Comparison of ENCODE assay signal across 1 cellular context in the genomic region with DNA sequence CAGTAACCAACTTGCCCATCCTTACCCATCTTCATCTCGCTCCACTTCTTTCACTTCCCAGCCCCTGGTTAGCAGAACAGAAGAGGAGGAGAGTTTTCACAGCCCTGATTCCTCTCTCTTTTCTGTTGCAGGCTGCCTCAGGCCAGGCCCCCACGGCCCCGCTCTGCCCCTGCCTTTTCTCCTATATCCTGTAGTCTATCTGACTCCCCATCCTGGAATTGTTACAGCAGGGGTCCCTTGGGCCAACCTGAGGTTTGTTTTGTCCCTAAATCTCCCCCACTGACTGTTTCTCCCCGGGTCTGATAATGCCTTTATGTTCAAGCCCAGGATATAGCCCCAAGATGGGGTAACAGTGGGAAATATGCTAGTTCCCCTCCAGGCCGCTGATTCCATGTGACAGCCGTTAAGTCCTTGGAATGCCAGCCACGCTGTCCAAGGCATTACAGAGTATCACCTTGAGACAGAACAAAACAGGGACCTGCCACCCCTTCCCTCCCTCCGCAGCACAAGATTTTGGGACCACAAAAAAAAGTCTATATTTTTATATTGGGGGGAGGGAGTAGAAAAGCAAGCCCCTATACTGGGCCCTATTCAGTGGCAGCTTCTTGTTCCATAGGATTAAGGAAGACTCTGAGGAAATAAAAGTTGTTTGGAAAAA.
TF ChIP-seq lines count a peak whose summit lies in the region.

No MANE protein-coding gene starts in this region.

TF ChIP-seq in GM23338, 12 proteins besides CTCF, POLR2A, EP300 and RAD21 (continued from another document):
- TF ChIP-seq, protein P1, sequence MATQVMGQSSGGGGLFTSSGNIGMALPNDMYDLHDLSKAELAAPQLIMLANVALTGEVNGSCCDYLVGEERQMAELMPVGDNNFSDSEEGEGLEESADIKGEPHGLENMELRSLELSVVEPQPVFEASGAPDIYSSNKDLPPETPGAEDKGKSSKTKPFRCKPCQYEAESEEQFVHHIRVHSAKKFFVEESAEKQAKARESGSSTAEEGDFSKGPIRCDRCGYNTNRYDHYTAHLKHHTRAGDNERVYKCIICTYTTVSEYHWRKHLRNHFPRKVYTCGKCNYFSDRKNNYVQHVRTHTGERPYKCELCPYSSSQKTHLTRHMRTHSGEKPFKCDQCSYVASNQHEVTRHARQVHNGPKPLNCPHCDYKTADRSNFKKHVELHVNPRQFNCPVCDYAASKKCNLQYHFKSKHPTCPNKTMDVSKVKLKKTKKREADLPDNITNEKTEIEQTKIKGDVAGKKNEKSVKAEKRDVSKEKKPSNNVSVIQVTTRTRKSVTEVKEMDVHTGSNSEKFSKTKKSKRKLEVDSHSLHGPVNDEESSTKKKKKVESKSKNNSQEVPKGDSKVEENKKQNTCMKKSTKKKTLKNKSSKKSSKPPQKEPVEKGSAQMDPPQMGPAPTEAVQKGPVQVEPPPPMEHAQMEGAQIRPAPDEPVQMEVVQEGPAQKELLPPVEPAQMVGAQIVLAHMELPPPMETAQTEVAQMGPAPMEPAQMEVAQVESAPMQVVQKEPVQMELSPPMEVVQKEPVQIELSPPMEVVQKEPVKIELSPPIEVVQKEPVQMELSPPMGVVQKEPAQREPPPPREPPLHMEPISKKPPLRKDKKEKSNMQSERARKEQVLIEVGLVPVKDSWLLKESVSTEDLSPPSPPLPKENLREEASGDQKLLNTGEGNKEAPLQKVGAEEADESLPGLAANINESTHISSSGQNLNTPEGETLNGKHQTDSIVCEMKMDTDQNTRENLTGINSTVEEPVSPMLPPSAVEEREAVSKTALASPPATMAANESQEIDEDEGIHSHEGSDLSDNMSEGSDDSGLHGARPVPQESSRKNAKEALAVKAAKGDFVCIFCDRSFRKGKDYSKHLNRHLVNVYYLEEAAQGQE (IDR thresholded peaks at IDR 0.05; ENCODE audit: unreplicated experiment): no peak
- TF ChIP-seq ZNF114 (CRISPR knock-in tag; IDR thresholded peaks at IDR 0.05): no peak
- TF ChIP-seq JUNB (IDR thresholded peaks at IDR 0.05; ENCODE audit: unreplicated experiment): no peak
- no peak for TF ChIP-seq CREB1 (CRISPR knock-in tag; IDR thresholded peaks at IDR 0.05; ENCODE audit: low read depth)
- no peak for TF ChIP-seq NANOG (IDR thresholded peaks at IDR 0.05; ENCODE audit: borderline replicate concordance)
- TF ChIP-seq EZH2phosphoT487 (IDR thresholded peaks at IDR 0.05; ENCODE audit: unreplicated experiment): no peak
- no peak for TF ChIP-seq ZNF331 (CRISPR knock-in tag; IDR thresholded peaks at IDR 0.05; ENCODE audit: low read depth)
- no peak for TF ChIP-seq EZH2 (IDR thresholded peaks at IDR 0.05; ENCODE audit: low read depth, unreplicated experiment)
TF ChIP-seq in GM23338: peak in this region for 0.
